Comparison of ENCODE assay signal across 3 cellular contexts in genomic region chr2:104240984-104241383, GRCh38.
A peak's percentile ranks its signal among the peaks of the same experiment; 100 is the strongest.
TF ChIP-seq lines count a peak whose summit lies in the region.

No MANE protein-coding gene starts in this region.

TF ChIP-seq in A549, 52 proteins besides CTCF, POLR2A, EP300 and RAD21:
- TF ChIP-seq MAFK (IDR thresholded peaks at IDR 0.05; ENCODE audit: partially characterized antibody) (peak; percentile 85), ZNF302 (CRISPR knock-in tag; IDR thresholded peaks at IDR 0.05) (no peak)

TF ChIP-seq in IMR-90, 13 proteins besides CTCF, POLR2A, EP300 and RAD21:
- TF ChIP-seq MAFK (IDR thresholded peaks at IDR 0.05; ENCODE audit: low read depth, low read length) (peak; percentile 76), RFX5 (IDR thresholded peaks at IDR 0.05; ENCODE audit: low read depth, low read length) (no peak)

TF ChIP-seq in K562, 482 proteins besides CTCF, POLR2A, EP300 and RAD21:
- TF ChIP-seq ZNF3 (CRISPR knock-in tag; IDR thresholded peaks at IDR 0.05) (no peak), FOXJ2 (tag; IDR thresholded peaks at IDR 0.05) (no peak), MAFG (tag; conservative IDR thresholded peaks at IDR 0.05) (peak; percentile 55), TEAD4 (IDR thresholded peaks at IDR 0.05; ENCODE audit: low read length) (no peak), TEAD4 (CRISPR knock-in tag; IDR thresholded peaks at IDR 0.05; ENCODE audit: borderline replicate concordance) (no peak), SRSF7 (optimal IDR thresholded peaks at IDR 0.05; ENCODE audit: low read depth, low read length) (no peak), SNIP1 (IDR thresholded peaks at IDR 0.05; ENCODE audit: low read depth) (no peak), ZNF76 (CRISPR knock-in tag; IDR thresholded peaks at IDR 0.05; ENCODE audit: borderline replicate concordance) (no peak), LARP7 (IDR thresholded peaks at IDR 0.05) (no peak), HOMEZ (CRISPR knock-in tag; IDR thresholded peaks at IDR 0.05) (no peak), DNMT1 (IDR thresholded peaks at IDR 0.05) (no peak), ZNF212 (CRISPR knock-in tag; IDR thresholded peaks at IDR 0.05) (no peak), CBX5 (IDR thresholded peaks at IDR 0.05; ENCODE audit: borderline replicate concordance, low read depth) (no peak), HBP1 (CRISPR knock-in tag; IDR thresholded peaks at IDR 0.05) (no peak), ZNF121 (CRISPR knock-in tag; conservative IDR thresholded peaks at IDR 0.05) (no peak), ARID2 (IDR thresholded peaks at IDR 0.05) (no peak), ZC3H11A (IDR thresholded peaks at IDR 0.05; ENCODE audit: low read depth, low read length) (no peak), TGIF2 (CRISPR knock-in tag; IDR thresholded peaks at IDR 0.05) (no peak), EP400 (IDR thresholded peaks at IDR 0.05) (no peak), ZNF316 (IDR thresholded peaks at IDR 0.05) (peak; percentile 82), ZNF174 (CRISPR knock-in tag; IDR thresholded peaks at IDR 0.05) (no peak), ZBED1 (IDR thresholded peaks at IDR 0.05) (no peak), CEBPB (tag; IDR thresholded peaks at IDR 0.05) (no peak), MTF1 (CRISPR knock-in tag; IDR thresholded peaks at IDR 0.05; ENCODE audit: borderline replicate concordance) (no peak), PHTF2 (CRISPR knock-in tag; IDR thresholded peaks at IDR 0.05) (no peak), GATA2 (CRISPR knock-in tag; IDR thresholded peaks at IDR 0.05) (no peak), RBM17 (IDR thresholded peaks at IDR 0.05; ENCODE audit: borderline replicate concordance, low read depth, low read length) (no peak), HMGN3 (IDR thresholded peaks at IDR 0.05; ENCODE audit: borderline replicate concordance, extremely low read depth, insufficient read length, low read depth, low read length) (no peak), ZNF175 (CRISPR knock-in tag; IDR thresholded peaks at IDR 0.05; ENCODE audit: low read depth) (no peak), MAFK (IDR thresholded peaks at IDR 0.05; ENCODE audit: low read length) (peak; percentile 44; the same call in 1 of the 2 replicates), ZNF444 (CRISPR knock-in tag; IDR thresholded peaks at IDR 0.05) (no peak), MAFF (IDR thresholded peaks at IDR 0.05; ENCODE audit: low read length) (peak; percentile 31; the same call in 1 of the 2 replicates), NKRF (IDR thresholded peaks at IDR 0.05; ENCODE audit: borderline replicate concordance) (no peak), HINFP (tag; conservative IDR thresholded peaks at IDR 0.05; ENCODE audit: low read depth) (no peak), C11orf30 (IDR thresholded peaks at IDR 0.05; ENCODE audit: low read depth) (peak; percentile 34; the same call in 1 of the 2 replicates), AFF1 (IDR thresholded peaks at IDR 0.05; ENCODE audit: low read depth in 1 of 2, partially characterized antibody in 2 of 2) (no peak), PML (IDR thresholded peaks at IDR 0.05; ENCODE audit: low read length) (no peak), MED1 (CRISPR knock-in tag; IDR thresholded peaks at IDR 0.05; ENCODE audit: borderline replicate concordance) (no peak), DDX20 (tag; IDR thresholded peaks at IDR 0.05; ENCODE audit: low read depth) (no peak), TRIM24 (IDR thresholded peaks at IDR 0.05) (no peak), ATF2 (CRISPR knock-in tag; IDR thresholded peaks at IDR 0.05) (no peak), PTTG1 (tag; IDR thresholded peaks at IDR 0.05; ENCODE audit: low read depth) (no peak), PREB (CRISPR knock-in tag; IDR thresholded peaks at IDR 0.05) (no peak), MLLT1 (IDR thresholded peaks at IDR 0.05) (no peak)
TF ChIP-seq in K562: peak in this region for 5.
